In genomic region chr20:3472105-3472504, GRCh38 we compare ENCODE assay signal across 1 cellular context.
TF ChIP-seq lines count a peak whose summit lies in the region.

No MANE protein-coding gene starts in this region.

TF ChIP-seq in H1, 55 proteins besides CTCF, POLR2A, EP300 and RAD21:
- TF ChIP-seq GTF2F1 (IDR thresholded peaks at IDR 0.05; ENCODE audit: borderline replicate concordance, low read depth, low read length): no peak
- no peak for TF ChIP-seq JUND (IDR thresholded peaks at IDR 0.05; ENCODE audit: low read length)
- no peak for TF ChIP-seq TEAD4 (IDR thresholded peaks at IDR 0.05; ENCODE audit: low read depth, low read length)
- no peak for TF ChIP-seq ASH2L (IDR thresholded peaks at IDR 0.05; ENCODE audit: low read length)
- TF ChIP-seq KDM1A (IDR thresholded peaks at IDR 0.05; ENCODE audit: borderline replicate concordance, low read length): no peak
- no peak for TF ChIP-seq SIRT6 (IDR thresholded peaks at IDR 0.05; ENCODE audit: low read length)
- no peak for TF ChIP-seq RFX5 (IDR thresholded peaks at IDR 0.05; ENCODE audit: borderline replicate concordance, low read depth, low read length)
- TF ChIP-seq NRF1 (IDR thresholded peaks at IDR 0.05; ENCODE audit: low read depth, low read length): no peak
- TF ChIP-seq E2F6 (IDR thresholded peaks at IDR 0.05): no peak
- no peak for TF ChIP-seq HDAC2 (IDR thresholded peaks at IDR 0.05; ENCODE audit: borderline replicate concordance in 1 of 2, low read depth in 2 of 2, low read length in 2 of 2)
- no peak for TF ChIP-seq FOSL1 (IDR thresholded peaks at IDR 0.05; ENCODE audit: insufficient read depth, low read depth, low read length)
- no peak for TF ChIP-seq CREB1 (IDR thresholded peaks at IDR 0.05)
